Comparison of ENCODE assay signal across 13 cellular contexts in genomic region chr19:15284896-15285295, GRCh38. TPM values are rescaled to one million over a fixed set of nuclear protein-coding genes. Genes with fewer than 3 reads are reported as not detected.
DNase-seq lines count a peak whose midpoint lies in the region; TF ChIP-seq lines count a peak whose summit lies in the region.
"Had no signal": no experiment of that assay in that cellular context is flagged by ENCODE, and none has a peak within 500 bp of the region (broad histone marks: within the 10 kb centered on the region; RNA-seq: fewer than 3 reads in every experiment).

No MANE protein-coding gene starts in this region.

- H4K8ac ChIP-seq in mesendoderm (ENCODE audit: low read depth, low read length) = no peak overlapping the region

- H3K23ac ChIP-seq in mesendoderm (ENCODE audit: low read length) = peak overlapping the region; percentile 38

- no CpG with 5 or more reads among the region's 3 CpGs for WGBS in mesendoderm (ENCODE audit: extremely low coverage, insufficient coverage, low lambda C conversion rate)

- peaks cover 20% of the 10 kb centered on the region for H3K79me1 ChIP-seq in mesendoderm (ENCODE audit: low read length)

- CTCF ChIA-PET in activated CD4-positive, alpha-beta memory T cell treated with anti-CD3 and anti-CD28 coated beads, Interleukin-2, amount 10 ng/mL, durations not matched to agents 7 days and 5 days (lab: Charles Lee) = interaction anchor here (0.6 kb wide), 1 partner anchor 38 kb away, joined by 3 read pairs; no protein-coding TSS in a partner anchor

- no peak overlapping the region for H2BK120ac ChIP-seq in mesendoderm (ENCODE audit: low read depth, low read length)

- no peaks in the 10 kb centered on the region for H3K36me3 ChIP-seq in mesendoderm (ENCODE audit: control insufficient read depth, insufficient read depth, low read length)

- H3K9ac ChIP-seq in mesendoderm (ENCODE audit: low read length) = no peak overlapping the region

- H3K27me3 ChIP-seq in mesendoderm (ENCODE audit: insufficient read depth, low read length, poor library complexity) = no peaks in the 10 kb centered on the region
- H3K27me3 ChIP-seq: dorsolateral prefrontal cortex had no signal

- no peak overlapping the region for H3K18ac ChIP-seq in mesendoderm (ENCODE audit: low read length)

- no peaks in the 10 kb centered on the region for H3K9me3 Mint-ChIP-seq in activated naive CD4-positive, alpha-beta T cell treated with anti-CD3 and anti-CD28 coated beads, Interleukin-2, amount 50 U/mL, for 24 hours
- no peaks in the 10 kb centered on the region for H3K9me3 Mint-ChIP-seq in activated CD4-positive, alpha-beta memory T cell treated with anti-CD3 and anti-CD28 coated beads, Interleukin-2, amount 10 ng/mL, durations not matched to agents 7 days and 5 days
- H3K9me3 Mint-ChIP-seq in type B pancreatic cell = no peaks in the 10 kb centered on the region

- peaks cover 24% of the 10 kb centered on the region for H3K4me1 ChIP-seq in mesendoderm (ENCODE audit: control insufficient read depth, low read depth, low read length)

- no peak for DNase-seq in activated naive CD4-positive, alpha-beta T cell (lab: John Stamatoyannopoulos, UW)
- DNase-seq in activated CD4-positive, alpha-beta memory T cell treated with anti-CD3 and anti-CD28 coated beads, Interleukin-2, amount 10 ng/mL, durations not matched to agents 7 days and 5 days = no peak
- DNase-seq in mesendoderm (no peak), type B pancreatic cell (ENCODE audit: extremely low spot score, unreplicated experiment) (no peak), DMS153 (lab: John Stamatoyannopoulos, UW) (no peak), NCI-H128 (lab: John Stamatoyannopoulos, UW; ENCODE audit: unreplicated experiment) (no peak), activated gamma-delta T cell treated with Interleukin-2 at 50 U/mL for 16 hours (no peak)
- DNase-seq: dorsolateral prefrontal cortex, foreskin melanocyte, NCI-H1694 treated with DMSO at 0.1 percent for 48 hours had no signal

- peaks cover 98% of the 10 kb centered on the region for H3K4me1 Mint-ChIP-seq in activated naive CD4-positive, alpha-beta T cell treated with anti-CD3 and anti-CD28 coated beads, Interleukin-2, amount 50 U/mL, for 24 hours
- peaks cover 90% of the 10 kb centered on the region for H3K4me1 Mint-ChIP-seq in activated CD4-positive, alpha-beta memory T cell treated with anti-CD3 and anti-CD28 coated beads, Interleukin-2, amount 10 ng/mL, durations not matched to agents 7 days and 5 days
- peaks cover 84% of the 10 kb centered on the region for H3K4me1 Mint-ChIP-seq in type B pancreatic cell (ENCODE audit: unreplicated experiment)

- no peaks in the 10 kb centered on the region for H3K27me3 Mint-ChIP-seq in activated naive CD4-positive, alpha-beta T cell treated with anti-CD3 and anti-CD28 coated beads, Interleukin-2, amount 50 U/mL, for 24 hours
- no peaks in the 10 kb centered on the region for H3K27me3 Mint-ChIP-seq in activated CD4-positive, alpha-beta memory T cell treated with anti-CD3 and anti-CD28 coated beads, Interleukin-2, amount 10 ng/mL, durations not matched to agents 7 days and 5 days
- no peaks in the 10 kb centered on the region for H3K27me3 Mint-ChIP-seq in type B pancreatic cell

- peaks cover 98% of the 10 kb centered on the region for H3K79me2 ChIP-seq in mesendoderm (ENCODE audit: control insufficient read depth, insufficient read depth, low read length)

- H3K27ac Mint-ChIP-seq in activated naive CD4-positive, alpha-beta T cell treated with anti-CD3 and anti-CD28 coated beads, Interleukin-2, amount 50 U/mL, for 24 hours = peak overlapping the region; percentile 79
- peak overlapping the region; percentile 21 for H3K27ac Mint-ChIP-seq in activated CD4-positive, alpha-beta memory T cell treated with anti-CD3 and anti-CD28 coated beads, Interleukin-2, amount 10 ng/mL, durations not matched to agents 7 days and 5 days
- H3K27ac Mint-ChIP-seq in type B pancreatic cell = peak overlapping the region; percentile 61

- no peak overlapping the region for H3K4me3 ChIP-seq in mesendoderm (ENCODE audit: low read length)
- H3K4me3 ChIP-seq: dorsolateral prefrontal cortex, SK-N-MC had no signal

- no peak overlapping the region for H2BK5ac ChIP-seq in mesendoderm (ENCODE audit: low read length)

- H3K4ac ChIP-seq in mesendoderm (ENCODE audit: low read depth, low read length) = no peak overlapping the region

- no peak overlapping the region for H4K5ac ChIP-seq in mesendoderm (ENCODE audit: low read length)

- no peak overlapping the region for H3K56ac ChIP-seq in mesendoderm (ENCODE audit: low read length)

- peak overlapping the region; percentile 49 for H3K4me3 Mint-ChIP-seq in activated naive CD4-positive, alpha-beta T cell treated with anti-CD3 and anti-CD28 coated beads, Interleukin-2, amount 50 U/mL, for 24 hours
- H3K4me3 Mint-ChIP-seq in activated CD4-positive, alpha-beta memory T cell treated with anti-CD3 and anti-CD28 coated beads, Interleukin-2, amount 10 ng/mL, durations not matched to agents 7 days and 5 days = no peak overlapping the region
- no peak overlapping the region for H3K4me3 Mint-ChIP-seq in type B pancreatic cell

- POLR2A ChIA-PET in activated CD4-positive, alpha-beta memory T cell treated with anti-CD3 and anti-CD28 coated beads, Interleukin-2, amount 10 ng/mL, durations not matched to agents 7 days and 5 days (lab: Charles Lee) = interaction anchor here (1.3 kb wide), 1 partner anchor 48 kb away, joined by 5 read pairs; the partner anchor contains the start of gene BRD4

- no peak overlapping the region for H2AK5ac ChIP-seq in mesendoderm (ENCODE audit: low read length)

- H3K4me2 ChIP-seq in mesendoderm (ENCODE audit: low read length) = no peak overlapping the region

- H3K36me3 Mint-ChIP-seq in activated naive CD4-positive, alpha-beta T cell treated with anti-CD3 and anti-CD28 coated beads, Interleukin-2, amount 50 U/mL, for 24 hours = no peaks in the 10 kb centered on the region
- peaks cover 3% of the 10 kb centered on the region for H3K36me3 Mint-ChIP-seq in activated CD4-positive, alpha-beta memory T cell treated with anti-CD3 and anti-CD28 coated beads, Interleukin-2, amount 10 ng/mL, durations not matched to agents 7 days and 5 days (ENCODE audit: low read depth)
- no peaks in the 10 kb centered on the region for H3K36me3 Mint-ChIP-seq in type B pancreatic cell

- H3K27ac ChIP-seq in mesendoderm (ENCODE audit: low read depth, low read length) = no peak overlapping the region
- H3K27ac ChIP-seq: SK-N-MC had no signal

- no peak overlapping the region for H2BK15ac ChIP-seq in mesendoderm (replicated peaks; ENCODE audit: low read depth)

- TF ChIP-seq CTCF in type B pancreatic cell (conservative IDR thresholded peaks at IDR 0.05) = no peak

RNA-seq across cellular contexts. Expression of gene BRD4, which starts 47.4 kb away (rescaled TPM):
- total RNA-seq in activated CD4-positive, alpha-beta memory T cell treated with anti-CD3 and anti-CD28 coated beads, Interleukin-2, amount 10 ng/mL, durations not matched to agents 7 days and 5 days = 100 to 1,000 TPM; 103 to 110 TPM
- 94.5 TPM for polyA plus RNA-seq in mesendoderm (2013, experiment 1 of 2)
- 93.4 TPM for polyA plus RNA-seq in mesendoderm (2013, experiment 2 of 2)
- total RNA-seq in type B pancreatic cell (ENCODE audit: low replicate concordance) = 108 and 123 TPM in 2 replicates

RNA-seq across cellular contexts. Expression of gene EPHX3, which starts 52.6 kb away (rescaled TPM):
- total RNA-seq in activated CD4-positive, alpha-beta memory T cell treated with anti-CD3 and anti-CD28 coated beads, Interleukin-2, amount 10 ng/mL, durations not matched to agents 7 days and 5 days = under 1 TPM in 1 of 2 experiments, not detected in 1; 0.20 TPM
- polyA plus RNA-seq in mesendoderm (2013, experiment 1 of 2) = 20.0 TPM
- polyA plus RNA-seq in mesendoderm (2013, experiment 2 of 2) = 20.1 TPM
- total RNA-seq in type B pancreatic cell (ENCODE audit: low replicate concordance) = 5.1 and 9.4 TPM in 2 replicates
- total RNA-seq: G401 had no signal

Comparison
In these comparisons a context has a peak if more than half of its experiments do, and no peak if none do; other contexts are left out.
1. H3K27ac Mint-ChIP-seq: peak in every context shown above with its lines; median percentile 79 in activated naive CD4-positive, alpha-beta T cell treated with anti-CD3 and anti-CD28 coated beads, Interleukin-2, amount 50 U/mL, for 24 hours; 61 in type B pancreatic cell; 21 in activated CD4-positive, alpha-beta memory T cell treated with anti-CD3 and anti-CD28 coated beads, Interleukin-2, amount 10 ng/mL, durations not matched to agents 7 days and 5 days.